In genomic region chr17:18965530-18966236, GRCh38 we compare ENCODE assay signal across 23 cellular contexts. TPM values are rescaled to one million over a fixed set of nuclear protein-coding genes. Genes with fewer than 3 reads are reported as not detected.
"Had no signal": no experiment of that assay in that cellular context is flagged by ENCODE, and none has a peak within 500 bp of the region (broad histone marks: within the 10 kb centered on the region; RNA-seq: fewer than 3 reads in every experiment).

No MANE protein-coding gene starts in this region.

- ATAC-seq: activated CD8-positive, alpha-beta T cell treated with anti-CD3 and anti-CD28 coated beads, Interleukin-2, amount 10 ng/mL, durations not matched to agents 7 days and 5 days; mucosa of descending colon; stimulated activated effector memory CD8-positive, alpha-beta T cell treated with anti-CD3 and anti-CD28 coated beads, Interleukin-12 subunit alpha, Interleukin-12 subunit beta, amount 100 ng/mL, for 72 hours had no signal

- H3K36me3 Mint-ChIP-seq: naive B cell had no signal

- H3K4me3 ChIP-seq: coronary artery, left ventricle myocardium inferior, mucosa of descending colon, sigmoid colon, stomach, upper lobe of left lung had no signal

- H3K27me3 ChIP-seq: sigmoid colon, stomach, upper lobe of left lung had no signal

- H3K9me3 ChIP-seq: left ventricle myocardium inferior, mucosa of descending colon, sigmoid colon, stomach, upper lobe of left lung had no signal

- H2AFZ ChIP-seq: parathyroid adenoma had no signal

- H3K27ac Mint-ChIP-seq: activated CD4-positive, alpha-beta T cell treated with anti-CD3 and anti-CD28 coated beads, Interleukin-2, amount 10 ng/mL, durations not matched to agents 7 days and 5 days; activated CD8-positive, alpha-beta T cell treated with anti-CD3 and anti-CD28 coated beads, Interleukin-2, amount 10 ng/mL, durations not matched to agents 7 days and 5 days; activated naive CD4-positive, alpha-beta T cell treated with anti-CD3 and anti-CD28 coated beads for 36 hours; activated T-cell treated with anti-CD3 and anti-CD28 coated beads, Interleukin-2, amount 50 U/mL, for 24 hours; activated T-helper 2 cell treated with anti-CD3 and anti-CD28 coated beads, Interferon-gamma antibody, Interleukin-2, Interleukin-4, amounts not matched to agents 10 μg/mL and 5 μg/mL and 100 μg/mL, durations not matched to agents 14 hours and 24 hours and 36 hours; stimulated activated effector memory CD8-positive, alpha-beta T cell treated with anti-CD3 and anti-CD28 coated beads, Interleukin-12 subunit alpha, Interleukin-12 subunit beta, amount 100 ng/mL, for 72 hours had no signal

- DNase-seq: activated CD4-positive, alpha-beta T cell treated with anti-CD3 and anti-CD28 coated beads, Interleukin-2, amount 10 ng/mL, durations not matched to agents 7 days and 5 days; activated CD4-positive, CD25-positive, alpha-beta regulatory T cell; activated CD8-positive, alpha-beta T cell treated with anti-CD3 and anti-CD28 coated beads, Interleukin-2, amount 10 ng/mL, durations not matched to agents 7 days and 5 days; activated naive CD4-positive, alpha-beta T cell treated with anti-CD3 and anti-CD28 coated beads for 36 hours; activated T-cell treated with anti-CD3 and anti-CD28 coated beads, Interleukin-2, amount 50 U/mL, for 24 hours; aorta; foreskin melanocyte; head of caudate nucleus; kidney glomerular epithelial cell; left ventricle myocardium inferior; mammary epithelial cell; naive B cell; sigmoid colon; stimulated activated CD4-positive, alpha-beta T cell treated with anti-CD3 and anti-CD28 coated beads, Interleukin-4, amount 100 ng/mL, for 24 hours; stomach; upper lobe of left lung had no signal

- H3K27ac ChIP-seq: coronary artery, left ventricle myocardium inferior, parathyroid adenoma, sigmoid colon, stomach, upper lobe of left lung had no signal

- H3K9me3 Mint-ChIP-seq: activated CD4-positive, alpha-beta T cell treated with anti-CD3 and anti-CD28 coated beads, Interleukin-2, amount 10 ng/mL, durations not matched to agents 7 days and 5 days; activated naive CD4-positive, alpha-beta T cell treated with anti-CD3 and anti-CD28 coated beads for 36 hours; activated T-cell treated with anti-CD3 and anti-CD28 coated beads, Interleukin-2, amount 50 U/mL, for 24 hours; activated T-helper 2 cell treated with anti-CD3 and anti-CD28 coated beads, Interferon-gamma antibody, Interleukin-2, Interleukin-4, amounts not matched to agents 10 μg/mL and 5 μg/mL and 100 μg/mL, durations not matched to agents 14 hours and 24 hours and 36 hours; naive B cell; stimulated activated effector memory CD8-positive, alpha-beta T cell treated with anti-CD3 and anti-CD28 coated beads, Interleukin-12 subunit alpha, Interleukin-12 subunit beta, amount 100 ng/mL, for 72 hours had no signal

- H3K36me3 ChIP-seq: left ventricle myocardium inferior, sigmoid colon, upper lobe of left lung had no signal

- H3K27me3 Mint-ChIP-seq: activated CD4-positive, alpha-beta T cell treated with anti-CD3 and anti-CD28 coated beads, Interleukin-2, amount 10 ng/mL, durations not matched to agents 7 days and 5 days; activated T-cell treated with anti-CD3 and anti-CD28 coated beads, Interleukin-2, amount 50 U/mL, for 24 hours had no signal

- H3K9ac ChIP-seq: parathyroid adenoma had no signal

- H3K4me3 Mint-ChIP-seq: activated CD4-positive, alpha-beta T cell treated with anti-CD3 and anti-CD28 coated beads, Interleukin-2, amount 10 ng/mL, durations not matched to agents 7 days and 5 days; activated CD8-positive, alpha-beta T cell treated with anti-CD3 and anti-CD28 coated beads, Interleukin-2, amount 10 ng/mL, durations not matched to agents 7 days and 5 days; activated naive CD4-positive, alpha-beta T cell treated with anti-CD3 and anti-CD28 coated beads for 36 hours; activated T-cell treated with anti-CD3 and anti-CD28 coated beads, Interleukin-2, amount 50 U/mL, for 24 hours; naive B cell; stimulated activated effector memory CD8-positive, alpha-beta T cell treated with anti-CD3 and anti-CD28 coated beads, Interleukin-12 subunit alpha, Interleukin-12 subunit beta, amount 100 ng/mL, for 72 hours had no signal

RNA-seq across cellular contexts. Expression of gene SLC5A10, which starts 13.7 kb away (rescaled TPM):
- total RNA-seq: activated CD4-positive, alpha-beta T cell treated with anti-CD3 and anti-CD28 coated beads, Interleukin-2, amount 10 ng/mL, durations not matched to agents 7 days and 5 days; activated CD8-positive, alpha-beta T cell treated with anti-CD3 and anti-CD28 coated beads, Interleukin-2, amount 10 ng/mL, durations not matched to agents 7 days and 5 days; activated naive CD4-positive, alpha-beta T cell treated with anti-CD3 and anti-CD28 coated beads for 36 hours; activated T-helper 2 cell treated with anti-CD3 and anti-CD28 coated beads, Interferon-gamma antibody, Interleukin-2, Interleukin-4, amounts not matched to agents 10 μg/mL and 5 μg/mL and 100 μg/mL, durations not matched to agents 14 hours and 24 hours and 36 hours; aorta; epithelial cell of proximal tubule; left ventricle myocardium inferior; mammary epithelial cell; sigmoid colon; stomach; temporal lobe; upper lobe of left lung had no signal
- polyA plus RNA-seq: mammary epithelial cell had no signal
